8 cellular contexts compared by ENCODE assay signal in genomic region chr1:31182352-31182751, GRCh38. TPM values are rescaled to one million over a fixed set of nuclear protein-coding genes. Genes with fewer than 3 reads are reported as not detected.
DNase-seq lines count a peak whose midpoint lies in the region; ATAC-seq and TF ChIP-seq lines count a peak whose summit lies in the region.

No MANE protein-coding gene starts in this region.

- peak; percentile 57 for TF ChIP-seq CTCF in BE2C (IDR thresholded peaks at IDR 0.05; ENCODE audit: low read depth, low read length)
- TF ChIP-seq CTCF in RWPE1 (conservative IDR thresholded peaks at IDR 0.05; ENCODE audit: low read depth) = no peak
- TF ChIP-seq CTCF in glutamatergic neuron (IDR thresholded peaks at IDR 0.05; ENCODE audit: partially characterized antibody, unreplicated experiment) = no peak

- H3K9me3 ChIP-seq in BE2C = no peaks in the 10 kb centered on the region

- H3K36me3 ChIP-seq in BE2C = no peaks in the 10 kb centered on the region; the same call in 1 of the 2 replicates

- H3K27me3 Mint-ChIP-seq in glutamatergic neuron (ENCODE audit: unreplicated experiment) = peaks cover 14% of the 10 kb centered on the region

- DNase-seq in BE2C = peak; percentile 69
- DNase-seq in HPDE6-E6E7 (ENCODE audit: extremely low spot score) = peak; percentile 92
- DNase-seq in RWPE1 (ENCODE audit: low spot score) = peak; percentile 90
- peak; percentile 52 for DNase-seq in activated naive CD4-positive, alpha-beta T cell treated with Interleukin-2 at 50 U/mL for 16 hours
- peak; percentile 47 for DNase-seq in glutamatergic neuron
- DNase-seq in posterior cingulate gyrus = peak; percentile 25 to 92 (median 50)
- no peak for DNase-seq in NCI-H510A treated with DMSO at 0.1 percent for 48 hours (lab: John Stamatoyannopoulos, UW)

- peaks cover 42% of the 10 kb centered on the region for H3K4me1 Mint-ChIP-seq in glutamatergic neuron (ENCODE audit: low read depth, unreplicated experiment)

- H3K4me3 Mint-ChIP-seq in glutamatergic neuron (ENCODE audit: unreplicated experiment) = peak overlapping the region; percentile 20

- no peak for ATAC-seq in GM21447 (IDR thresholded peaks at IDR 0.05; ENCODE audit: unreplicated experiment)

- no peaks in the 10 kb centered on the region for H3K27me3 ChIP-seq in BE2C

- H3K4me3 ChIP-seq in BE2C (ENCODE audit: low read depth, low read length) = peak overlapping the region; percentile 54

- peaks cover 20% of the 10 kb centered on the region for H3K9me3 Mint-ChIP-seq in glutamatergic neuron (ENCODE audit: unreplicated experiment)

- peaks cover 20% of the 10 kb centered on the region for H3K36me3 Mint-ChIP-seq in glutamatergic neuron (ENCODE audit: unreplicated experiment)

- intact Hi-C loops in posterior cingulate gyrus (cut with DNase I) = loop anchor here (5.0 to 10.0 kb wide), 2 partner anchors 55 to 362 kb away; partner anchors contain the start of gene NKAIN1

- H3K4me1 ChIP-seq in BE2C = no peaks in the 10 kb centered on the region

- POLR2A ChIA-PET in RWPE1 (lab: Yijun Ruan, JAX; ENCODE audit: low non-redundant PET) = no interaction called here

- no peak overlapping the region for H3K27ac Mint-ChIP-seq in glutamatergic neuron (ENCODE audit: unreplicated experiment)

- H3K27ac ChIP-seq in RWPE1 = no peak overlapping the region

- CTCF ChIA-PET in RWPE1 (lab: Yijun Ruan, JAX) = interaction anchor here (0.8 to 1.7 kb wide), 10 partner anchors 8 to 496 kb away, joined by 3 to 11 read pairs (median 4); no protein-coding TSS in a partner anchor

RNA-seq across cellular contexts. Expression of gene NKAIN1, which starts 57.3 kb away (rescaled TPM):
- polyA plus RNA-seq in BE2C (2012; ENCODE audit: insufficient read depth, insufficient read length, low read depth) = 10.9 TPM
- 263 TPM for total RNA-seq in glutamatergic neuron (ENCODE audit: unreplicated experiment)
